Comparison of ENCODE assay signal across 10 cellular contexts in the genomic region with DNA sequence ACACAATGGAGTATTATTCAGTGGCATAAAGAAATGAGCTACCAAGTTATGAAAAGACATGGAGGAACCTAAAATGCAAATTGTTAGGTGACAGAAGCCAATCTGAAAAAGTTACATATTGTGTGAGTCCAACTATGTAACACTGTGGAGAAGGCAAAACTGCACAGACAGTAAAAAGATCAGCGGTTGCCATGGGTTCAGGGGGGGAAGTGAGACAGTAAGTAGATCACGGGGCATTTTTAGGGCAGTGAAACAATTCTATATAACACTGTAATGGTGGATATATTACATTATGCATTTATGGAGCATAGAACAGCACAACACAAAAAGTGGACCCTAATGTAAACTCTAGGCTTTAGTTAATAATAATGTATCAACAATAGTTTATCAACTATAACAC.
"Had no signal": no experiment of that assay in that cellular context is flagged by ENCODE, and none has a peak within 500 bp of the region (broad histone marks: within the 10 kb centered on the region; RNA-seq: fewer than 3 reads in every experiment).

No MANE protein-coding gene starts in this region.

- ATAC-seq: pancreas had no signal

- FAIRE-seq: pancreas, urothelium cell line had no signal

- H3K9me3 ChIP-seq: pancreas had no signal

- DNase-seq: activated gamma-delta T cell treated with Interleukin-2 at 50 U/mL for 16 hours; activated T-cell treated with anti-CD3 and anti-CD28 coated beads for 4 hours; dermis blood vessel endothelial cell; endodermal cell; erythroblast; pancreas; stimulated activated CD4-positive, alpha-beta T cell treated with anti-CD3 and anti-CD28 coated beads, Interleukin-2, amount 100 ng/mL, for 48 hours; stimulated activated CD8-positive, alpha-beta memory T cell treated with anti-CD3 and anti-CD28 coated beads, Interleukin-4, amount 100 ng/mL, for 48 hours had no signal

- H3K27ac ChIP-seq: hepatocyte, pancreas had no signal

- H3K27me3 ChIP-seq: hepatocyte, pancreas had no signal

- H3K4me3 Mint-ChIP-seq: endodermal cell had no signal

- H3K27ac Mint-ChIP-seq: endodermal cell had no signal

- H3K9me3 Mint-ChIP-seq: endodermal cell had no signal
